ENCODE assay signal across 11 cellular contexts in the genomic region with DNA sequence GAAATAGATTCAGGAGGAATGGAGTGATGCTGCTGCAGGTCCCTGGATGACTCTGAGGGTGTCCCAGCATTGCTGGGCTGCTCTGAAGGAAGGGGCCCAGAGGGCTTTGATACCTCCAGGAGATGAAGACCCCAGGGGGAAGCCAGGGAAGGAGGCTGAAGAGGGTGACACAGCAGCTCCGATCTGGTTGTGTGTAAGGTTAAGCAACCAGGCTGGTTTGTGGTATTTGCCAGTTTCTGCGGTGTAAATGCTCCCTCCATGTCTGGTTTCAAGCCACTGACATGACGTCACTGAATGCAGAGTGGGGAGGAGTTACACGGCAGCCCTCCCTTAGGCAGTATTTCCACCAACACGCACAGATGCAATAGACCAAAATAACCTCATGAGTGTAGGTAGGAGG. TPM values are rescaled to one million over a fixed set of nuclear protein-coding genes. Genes with fewer than 3 reads are reported as not detected.
DNase-seq lines count a peak whose midpoint lies in the region; FAIRE-seq and TF ChIP-seq lines count a peak whose summit lies in the region.
"Had no signal": no experiment of that assay in that cellular context is flagged by ENCODE, and none has a peak within 500 bp of the region (broad histone marks: within the 10 kb centered on the region; RNA-seq: fewer than 3 reads in every experiment).

No MANE protein-coding gene starts in this region.

- H3K9me3 ChIP-seq in small intestine (ENCODE audit: control insufficient read depth, low read depth) = no peaks in the 10 kb centered on the region
- H3K9me3 ChIP-seq: neutrophil, tibial nerve had no signal

- H3K27me3 ChIP-seq in dorsolateral prefrontal cortex (no peaks in the 10 kb centered on the region), small intestine (ENCODE audit: control insufficient read depth in 2 of 2, insufficient read depth in 2 of 2, low read length in 2 of 2) (no peaks in the 10 kb centered on the region)
- H3K27me3 ChIP-seq: tibial nerve had no signal

- no peak overlapping the region for H3K4me3 ChIP-seq in dorsolateral prefrontal cortex
- no peak overlapping the region for H3K4me3 ChIP-seq in small intestine (ENCODE audit: low read depth in 1 of 2, low read length in 2 of 2)
- H3K4me3 ChIP-seq: tibial nerve had no signal

- intact Hi-C loops in dorsolateral prefrontal cortex (cut with DNase I) = no loop called here

- no peak for FAIRE-seq in small intestine (lab: Jason Lieb, UNC)

- POLR2A ChIA-PET in HEK293T (lab: Yijun Ruan, JAX) = no interaction called here

- no peak for TF ChIP-seq CTCF in dorsolateral prefrontal cortex (IDR thresholded peaks at IDR 0.05 in 54 of 56, conservative IDR thresholded peaks at IDR 0.05 in 2 of 56; ENCODE audit: low read depth in 1 of 56, partially characterized antibody in 56 of 56)

- WGBS in small intestine, 3 donors = 42 to 58% (median 47%) methylated on average over 5 of the region's 5 CpGs

- DNase-seq in SIG-M5 treated with dmso at 0.1 percent for 504 hours (lab: John Stamatoyannopoulos, UW; ENCODE audit: unreplicated experiment) (peak; percentile 80), SIG-M5 (lab: John Stamatoyannopoulos, UW) (no peak), NOMO-1 (lab: John Stamatoyannopoulos, UW; ENCODE audit: unreplicated experiment in 2 of 2) (peak; percentile 44 to 75), dorsolateral prefrontal cortex (peak in 6 of 10 donors; percentile 19 to 45 (median 36)), small intestine (peak; percentile 6), NCI-H345 (lab: John Stamatoyannopoulos, UW) (no peak), HEK293T (ENCODE audit: extremely low spot score) (no peak), HT-29 (ENCODE audit: low spot score) (no peak)
- DNase-seq: C1 segment of cervical spinal cord had no signal

- H3K36me3 ChIP-seq in small intestine (ENCODE audit: control insufficient read depth in 2 of 2, insufficient read depth in 2 of 2, low read length in 2 of 2) = no peaks in the 10 kb centered on the region
- H3K36me3 ChIP-seq: neutrophil had no signal

- no peaks in the 10 kb centered on the region for H3K4me1 ChIP-seq in small intestine (ENCODE audit: control insufficient read depth in 2 of 2, insufficient read depth in 1 of 2, low read depth in 1 of 2, low read length in 1 of 2)

- CTCF ChIA-PET in HEK293T (lab: Yijun Ruan, JAX) = no interaction called here

- no peak overlapping the region for H3K27ac ChIP-seq in dorsolateral prefrontal cortex
- no peak overlapping the region for H3K27ac ChIP-seq in small intestine (ENCODE audit: low read depth in 1 of 2, low read length in 1 of 2)
- H3K27ac ChIP-seq: neutrophil had no signal

TF ChIP-seq in HEK293T, 16 proteins besides CTCF, POLR2A, EP300 and RAD21:
- no peak for TF ChIP-seq ARNT (IDR thresholded peaks at IDR 0.05)
- TF ChIP-seq L3MBTL2 (conservative IDR thresholded peaks at IDR 0.05) = no peak
- TF ChIP-seq TARDBP (IDR thresholded peaks at IDR 0.05) = no peak
- TF ChIP-seq SP1 (IDR thresholded peaks at IDR 0.05) = no peak
- TF ChIP-seq CTBP1 (IDR thresholded peaks at IDR 0.05; ENCODE audit: borderline replicate concordance) = no peak
- TF ChIP-seq FOXK2 (IDR thresholded peaks at IDR 0.05) = no peak
- TF ChIP-seq, protein P1, sequence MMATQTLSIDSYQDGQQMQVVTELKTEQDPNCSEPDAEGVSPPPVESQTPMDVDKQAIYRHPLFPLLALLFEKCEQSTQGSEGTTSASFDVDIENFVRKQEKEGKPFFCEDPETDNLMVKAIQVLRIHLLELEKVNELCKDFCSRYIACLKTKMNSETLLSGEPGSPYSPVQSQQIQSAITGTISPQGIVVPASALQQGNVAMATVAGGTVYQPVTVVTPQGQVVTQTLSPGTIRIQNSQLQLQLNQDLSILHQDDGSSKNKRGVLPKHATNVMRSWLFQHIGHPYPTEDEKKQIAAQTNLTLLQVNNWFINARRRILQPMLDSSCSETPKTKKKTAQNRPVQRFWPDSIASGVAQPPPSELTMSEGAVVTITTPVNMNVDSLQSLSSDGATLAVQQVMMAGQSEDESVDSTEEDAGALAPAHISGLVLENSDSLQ (IDR thresholded peaks at IDR 0.05) = no peak
- TF ChIP-seq LEF1 (IDR thresholded peaks at IDR 0.05; ENCODE audit: borderline replicate concordance) = no peak
- no peak for TF ChIP-seq ELF4 (IDR thresholded peaks at IDR 0.05)
- TF ChIP-seq FOXA1 (IDR thresholded peaks at IDR 0.05) = no peak
- no peak for TF ChIP-seq ZNF384 (IDR thresholded peaks at IDR 0.05)
- TF ChIP-seq BHLHE40 (IDR thresholded peaks at IDR 0.05; ENCODE audit: borderline replicate concordance) = no peak
- no peak for TF ChIP-seq HDGF (IDR thresholded peaks at IDR 0.05; ENCODE audit: borderline replicate concordance)
- TF ChIP-seq NFRKB (IDR thresholded peaks at IDR 0.05) = no peak
- no peak for TF ChIP-seq FOXM1 (IDR thresholded peaks at IDR 0.05; ENCODE audit: borderline replicate concordance)
- TF ChIP-seq SUZ12 (IDR thresholded peaks at IDR 0.05) = no peak

RNA-seq across cellular contexts. Expression of a gene that starts 40.0 kb away (rescaled TPM):
- under 1 TPM in 2 of 120 experiments, not detected in 118; 0.64 to 0.72 TPM for total RNA-seq in dorsolateral prefrontal cortex
- polyA plus RNA-seq in small intestine = 1 to 10 TPM in 2 of 3 donors, not detected in 1; 1.3 to 6.9 TPM
- not detected in 2 replicates for total RNA-seq in HT-29 (2014; rRNA removed; shearing (Covaris generic))
- total RNA-seq: tibial nerve had no signal

RNA-seq across cellular contexts. Expression of a gene that starts 46.7 kb away (rescaled TPM):
- under 1 TPM in 1 of 120 experiments, not detected in 119; 0.72 TPM for total RNA-seq in dorsolateral prefrontal cortex
- under 1 TPM in 1 of 3 donors, not detected in 2; 0.28 TPM for polyA plus RNA-seq in small intestine
- total RNA-seq in HT-29 (2014; rRNA removed; shearing (Covaris generic)) = not detected in 2 replicates
- total RNA-seq: tibial nerve had no signal

Comparison
In these comparisons a context has a peak if more than half of its experiments do, and no peak if none do; other contexts are left out.
1. DNase-seq: peak in SIG-M5 treated with dmso at 0.1 percent for 504 hours (single experiment), NOMO-1 (2 of 2), dorsolateral prefrontal cortex (6 of 10) and small intestine (single experiment); none in SIG-M5 (single experiment), NCI-H345 (single experiment), HEK293T (single experiment) and HT-29 (single experiment).